13 cellular contexts compared by ENCODE assay signal in genomic region chr20:48783533-48784272, GRCh38.
DNase-seq lines count a peak whose midpoint lies in the region; ATAC-seq lines count a peak whose summit lies in the region.
"Had no signal": no experiment of that assay in that cellular context is flagged by ENCODE, and none has a peak within 500 bp of the region (broad histone marks: within the 10 kb centered on the region; RNA-seq: fewer than 3 reads in every experiment).

No MANE protein-coding gene starts in this region.

- H3K27ac Mint-ChIP-seq in effector memory CD8-positive, alpha-beta T cell = no peak overlapping the region
- H3K27ac Mint-ChIP-seq: progenitor cell of endocrine pancreas had no signal

- no peaks in the 10 kb centered on the region for H3K9me3 Mint-ChIP-seq in effector memory CD8-positive, alpha-beta T cell

- peak; percentile 77 for ATAC-seq in effector memory CD8-positive, alpha-beta T cell (replicated peaks)
- no peak for ATAC-seq in HG03571 (IDR thresholded peaks at IDR 0.05; ENCODE audit: unreplicated experiment)
- ATAC-seq: left lobe of liver had no signal

- no peak overlapping the region for H3K4me3 Mint-ChIP-seq in effector memory CD8-positive, alpha-beta T cell

- DNase-seq in stimulated activated CD4-positive, alpha-beta T cell treated with anti-CD3 and anti-CD28 coated beads, Interleukin-15, amount 100 ng/mL, for 24 hours = peak; percentile 50
- DNase-seq in stimulated activated CD4-positive, alpha-beta T cell treated with anti-CD3 and anti-CD28 coated beads, Interleukin-4, amount 100 ng/mL, for 1 hour = no peak
- DNase-seq in T-helper 1 cell = peak in 3 of 5 donors; percentile 29 to 66 (median 34)
- DNase-seq in effector memory CD8-positive, alpha-beta T cell = peak; percentile 38 to 50 (median 49)
- DNase-seq in stromal cell of bone marrow (ENCODE audit: low read depth) = peak; percentile 40
- no peak for DNase-seq in NCI-H2107 (lab: John Stamatoyannopoulos, UW)
- no peak for DNase-seq in NCI-H524 treated with DMSO at 0.1 percent for 48 hours (lab: John Stamatoyannopoulos, UW)
- DNase-seq: NCI-H1694, uterus, WERI-Rb-1 had no signal

- H3K27me3 Mint-ChIP-seq in effector memory CD8-positive, alpha-beta T cell = no peaks in the 10 kb centered on the region
- H3K27me3 Mint-ChIP-seq: progenitor cell of endocrine pancreas had no signal

- H3K36me3 Mint-ChIP-seq in effector memory CD8-positive, alpha-beta T cell (ENCODE audit: insufficient read depth) = peaks cover 30% of the 10 kb centered on the region

- peaks cover 21 to 51% of the 10 kb centered on the region in 2 donors for H3K4me1 Mint-ChIP-seq in effector memory CD8-positive, alpha-beta T cell (ENCODE audit: low read depth in 2 of 2)

Comparison
In these comparisons a context has a peak if more than half of its experiments do, and no peak if none do; other contexts are left out.
1. DNase-seq: peak in stimulated activated CD4-positive, alpha-beta T cell treated with anti-CD3 and anti-CD28 coated beads, Interleukin-15, amount 100 ng/mL, for 24 hours (single experiment), T-helper 1 cell (3 of 5), effector memory CD8-positive, alpha-beta T cell (3 of 3) and stromal cell of bone marrow (single experiment); none in stimulated activated CD4-positive, alpha-beta T cell treated with anti-CD3 and anti-CD28 coated beads, Interleukin-4, amount 100 ng/mL, for 1 hour (single experiment), NCI-H2107 (single experiment) and NCI-H524 treated with DMSO at 0.1 percent for 48 hours (single experiment).